Comparison of ENCODE assay signal across 1 cellular context in genomic region chr5:134608555-134608954, GRCh38.
TF ChIP-seq lines count a peak whose summit lies in the region.

No MANE protein-coding gene starts in this region.

TF ChIP-seq in liver, 16 proteins besides CTCF, POLR2A, EP300 and RAD21 (continued from another document):
- TF ChIP-seq, protein P1, sequence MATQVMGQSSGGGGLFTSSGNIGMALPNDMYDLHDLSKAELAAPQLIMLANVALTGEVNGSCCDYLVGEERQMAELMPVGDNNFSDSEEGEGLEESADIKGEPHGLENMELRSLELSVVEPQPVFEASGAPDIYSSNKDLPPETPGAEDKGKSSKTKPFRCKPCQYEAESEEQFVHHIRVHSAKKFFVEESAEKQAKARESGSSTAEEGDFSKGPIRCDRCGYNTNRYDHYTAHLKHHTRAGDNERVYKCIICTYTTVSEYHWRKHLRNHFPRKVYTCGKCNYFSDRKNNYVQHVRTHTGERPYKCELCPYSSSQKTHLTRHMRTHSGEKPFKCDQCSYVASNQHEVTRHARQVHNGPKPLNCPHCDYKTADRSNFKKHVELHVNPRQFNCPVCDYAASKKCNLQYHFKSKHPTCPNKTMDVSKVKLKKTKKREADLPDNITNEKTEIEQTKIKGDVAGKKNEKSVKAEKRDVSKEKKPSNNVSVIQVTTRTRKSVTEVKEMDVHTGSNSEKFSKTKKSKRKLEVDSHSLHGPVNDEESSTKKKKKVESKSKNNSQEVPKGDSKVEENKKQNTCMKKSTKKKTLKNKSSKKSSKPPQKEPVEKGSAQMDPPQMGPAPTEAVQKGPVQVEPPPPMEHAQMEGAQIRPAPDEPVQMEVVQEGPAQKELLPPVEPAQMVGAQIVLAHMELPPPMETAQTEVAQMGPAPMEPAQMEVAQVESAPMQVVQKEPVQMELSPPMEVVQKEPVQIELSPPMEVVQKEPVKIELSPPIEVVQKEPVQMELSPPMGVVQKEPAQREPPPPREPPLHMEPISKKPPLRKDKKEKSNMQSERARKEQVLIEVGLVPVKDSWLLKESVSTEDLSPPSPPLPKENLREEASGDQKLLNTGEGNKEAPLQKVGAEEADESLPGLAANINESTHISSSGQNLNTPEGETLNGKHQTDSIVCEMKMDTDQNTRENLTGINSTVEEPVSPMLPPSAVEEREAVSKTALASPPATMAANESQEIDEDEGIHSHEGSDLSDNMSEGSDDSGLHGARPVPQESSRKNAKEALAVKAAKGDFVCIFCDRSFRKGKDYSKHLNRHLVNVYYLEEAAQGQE (IDR thresholded peaks at IDR 0.05): no peak
- TF ChIP-seq SP1 (IDR thresholded peaks at IDR 0.05) (no peak), NR2F2 (IDR thresholded peaks at IDR 0.05) (no peak), FOXA1 (IDR thresholded peaks at IDR 0.05) (no peak), EGR1 (IDR thresholded peaks at IDR 0.05; ENCODE audit: low read depth in 2 of 2) (no peak), HNF4A (conservative IDR thresholded peaks at IDR 0.05) (no peak), YY1 (IDR thresholded peaks at IDR 0.05) (no peak), RXRA (IDR thresholded peaks at IDR 0.05) (no peak), TAF1 (conservative IDR thresholded peaks at IDR 0.05) (no peak), GABPA (IDR thresholded peaks at IDR 0.05 in 1 of 2, conservative IDR thresholded peaks at IDR 0.05 in 1 of 2) (no peak), HNF4G (IDR thresholded peaks at IDR 0.05) (no peak), JUND (IDR thresholded peaks at IDR 0.05) (no peak), ATF3 (IDR thresholded peaks at IDR 0.05) (no peak)
- TF ChIP-seq, protein P2, sequence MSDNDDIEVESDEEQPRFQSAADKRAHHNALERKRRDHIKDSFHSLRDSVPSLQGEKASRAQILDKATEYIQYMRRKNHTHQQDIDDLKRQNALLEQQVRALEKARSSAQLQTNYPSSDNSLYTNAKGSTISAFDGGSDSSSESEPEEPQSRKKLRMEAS (IDR thresholded peaks at IDR 0.05): no peak
